9 cellular contexts compared by ENCODE assay signal in the genomic region with DNA sequence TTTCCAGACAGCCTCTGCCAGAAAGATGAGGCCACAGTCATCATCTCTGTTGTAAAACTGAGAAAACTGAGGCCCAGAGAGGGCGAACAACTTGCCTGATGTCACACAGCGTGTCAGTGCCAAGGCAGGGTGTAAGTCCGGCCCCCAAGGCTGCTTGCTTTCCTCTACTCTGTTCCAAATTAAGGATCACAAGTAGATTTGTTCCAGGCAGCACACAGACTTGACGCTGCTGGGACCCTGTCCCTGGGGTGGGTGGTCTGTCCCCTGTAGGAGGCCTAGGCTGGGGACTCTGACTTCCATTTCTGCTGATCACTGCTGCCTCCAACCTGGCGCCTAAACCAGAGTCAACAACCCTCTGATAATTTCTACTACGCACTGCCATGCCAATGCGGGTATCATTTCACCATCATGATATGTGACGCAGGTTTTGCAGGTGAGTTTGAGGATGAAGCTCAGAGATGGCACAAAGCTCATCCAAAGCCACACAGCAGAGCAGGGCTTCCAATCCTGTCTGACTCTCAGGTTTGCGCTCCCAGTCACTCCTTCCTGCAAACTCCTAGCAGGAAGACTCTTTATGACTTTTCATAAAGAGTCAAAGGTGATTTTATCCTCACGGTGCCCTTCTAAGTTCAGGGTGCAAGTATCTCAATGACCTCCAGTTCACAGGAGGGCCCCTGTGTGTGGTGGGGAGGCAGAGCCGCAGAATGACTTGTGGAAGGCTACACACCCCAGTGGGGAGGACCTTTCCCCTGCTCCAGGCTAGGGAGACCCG. TPM values are rescaled to one million over a fixed set of nuclear protein-coding genes. Genes with fewer than 3 reads are reported as not detected.
DNase-seq lines count a peak whose midpoint lies in the region; ATAC-seq, FAIRE-seq and TF ChIP-seq lines count a peak whose summit lies in the region.
"Had no signal": no experiment of that assay in that cellular context is flagged by ENCODE, and none has a peak within 500 bp of the region (broad histone marks: within the 10 kb centered on the region; RNA-seq: fewer than 3 reads in every experiment).

No MANE protein-coding gene starts in this region.

- peak overlapping the region; percentile 84 to 86 for H3K27ac ChIP-seq in liver (ENCODE audit: low read depth in 1 of 2, low read length in 2 of 2)
- peak overlapping the region; percentile 93 for H3K27ac ChIP-seq in stomach smooth muscle (ENCODE audit: low read length)

- FAIRE-seq in GM19239 (lab: Jason Lieb, UNC): no peak

- peak; percentile 53 for DNase-seq in activated CD4-positive, alpha-beta T cell treated with anti-CD3 and anti-CD28 coated beads for 48 hours
- no peak for DNase-seq in activated CD4-positive, alpha-beta T cell treated with anti-CD3 and anti-CD28 coated beads, Interleukin-2, amount 50 U/mL, for 1 hour
- DNase-seq in adipocyte (ENCODE audit: low read depth): no peak
- DNase-seq in GM19239 (ENCODE audit: insufficient read length, low spot score): no peak
- no peak for DNase-seq in NCI-H1105 (lab: John Stamatoyannopoulos, UW)
- DNase-seq in sciatic nerve (ENCODE audit: low spot score): no peak
- DNase-seq: AML-193 had no signal

- H3K9me3 ChIP-seq in adipocyte (ENCODE audit: control insufficient read depth, low read length) (no peaks in the 10 kb centered on the region), liver (ENCODE audit: control insufficient read depth in 4 of 4, low read length in 3 of 4) (no peaks in the 10 kb centered on the region), stomach smooth muscle (ENCODE audit: control insufficient read depth in 2 of 2, low read length in 2 of 2) (no peaks in the 10 kb centered on the region)

- no peak for TF ChIP-seq RAD21 in liver (IDR thresholded peaks at IDR 0.05)

- H3K4me3 ChIP-seq in adipocyte (ENCODE audit: low read length) (no peak overlapping the region), liver (ENCODE audit: low read depth in 1 of 3, low read length in 3 of 3) (no peak overlapping the region), stomach smooth muscle (ENCODE audit: low read length in 2 of 2) (no peak overlapping the region)

- H3K9ac ChIP-seq in adipocyte (ENCODE audit: low read length): peak overlapping the region; percentile 74
- H3K9ac ChIP-seq in liver (ENCODE audit: low read depth in 1 of 2, low read length in 2 of 2): peak overlapping the region; percentile 71 to 76
- H3K9ac ChIP-seq in stomach smooth muscle (ENCODE audit: low read length in 2 of 2): peak overlapping the region; percentile 54 to 73

- H3K4me1 ChIP-seq in adipocyte (ENCODE audit: control insufficient read depth, insufficient read depth, low read length): peaks cover 46% of the 10 kb centered on the region
- H3K4me1 ChIP-seq in liver (ENCODE audit: control insufficient read depth in 4 of 4, insufficient read depth in 4 of 4, low read length in 3 of 4): peaks cover 6 to 21% (median 13%) of the 10 kb centered on the region in 4 donors
- peaks cover 46% of the 10 kb centered on the region for H3K4me1 ChIP-seq in stomach smooth muscle (ENCODE audit: control insufficient read depth, insufficient read depth, low read length)

- 70% methylated on average over 12 of the region's 12 CpGs for WGBS in liver

- H3K27me3 ChIP-seq in adipocyte (replicated peaks; ENCODE audit: control insufficient read depth, insufficient read depth, low read length) (no peaks in the 10 kb centered on the region), liver (ENCODE audit: control insufficient read depth in 4 of 4, insufficient read depth in 4 of 4, low read length in 3 of 4) (no peaks in the 10 kb centered on the region), stomach smooth muscle (ENCODE audit: control insufficient read depth in 1 of 2, insufficient read depth in 2 of 2, low read length in 2 of 2) (no peaks in the 10 kb centered on the region)

- no peak for TF ChIP-seq CTCF in liver (IDR thresholded peaks at IDR 0.05; ENCODE audit: low read depth, low read length, missing input control)

- no peak for ATAC-seq in sciatic nerve

- intact Hi-C loops in sciatic nerve (cut with DNase I): no loop called here

- H3K36me3 ChIP-seq in adipocyte (ENCODE audit: control insufficient read depth, insufficient read depth, low read length, severe bottlenecking) (no peaks in the 10 kb centered on the region), liver (ENCODE audit: control insufficient read depth in 4 of 4, insufficient read depth in 3 of 4, low read depth in 1 of 4, low read length in 3 of 4) (no peaks in the 10 kb centered on the region), stomach smooth muscle (ENCODE audit: control insufficient read depth in 2 of 2, insufficient read depth in 2 of 2, low read length in 2 of 2) (no peaks in the 10 kb centered on the region)

TF ChIP-seq in liver, 16 proteins besides CTCF, POLR2A, EP300 and RAD21:
- no peak for TF ChIP-seq YY1 (IDR thresholded peaks at IDR 0.05)
- no peak for TF ChIP-seq TAF1 (conservative IDR thresholded peaks at IDR 0.05)
- TF ChIP-seq, protein P1, sequence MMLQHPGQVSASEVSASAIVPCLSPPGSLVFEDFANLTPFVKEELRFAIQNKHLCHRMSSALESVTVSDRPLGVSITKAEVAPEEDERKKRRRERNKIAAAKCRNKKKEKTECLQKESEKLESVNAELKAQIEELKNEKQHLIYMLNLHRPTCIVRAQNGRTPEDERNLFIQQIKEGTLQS (IDR thresholded peaks at IDR 0.05): no peak
- TF ChIP-seq SP1 (IDR thresholded peaks at IDR 0.05): no peak
- no peak for TF ChIP-seq EGR1 (IDR thresholded peaks at IDR 0.05; ENCODE audit: low read depth in 2 of 2)
- no peak for TF ChIP-seq MAX (IDR thresholded peaks at IDR 0.05)
- no peak for TF ChIP-seq NR2F2 (IDR thresholded peaks at IDR 0.05)
- no peak for TF ChIP-seq RXRA (IDR thresholded peaks at IDR 0.05)
- TF ChIP-seq, protein P2, sequence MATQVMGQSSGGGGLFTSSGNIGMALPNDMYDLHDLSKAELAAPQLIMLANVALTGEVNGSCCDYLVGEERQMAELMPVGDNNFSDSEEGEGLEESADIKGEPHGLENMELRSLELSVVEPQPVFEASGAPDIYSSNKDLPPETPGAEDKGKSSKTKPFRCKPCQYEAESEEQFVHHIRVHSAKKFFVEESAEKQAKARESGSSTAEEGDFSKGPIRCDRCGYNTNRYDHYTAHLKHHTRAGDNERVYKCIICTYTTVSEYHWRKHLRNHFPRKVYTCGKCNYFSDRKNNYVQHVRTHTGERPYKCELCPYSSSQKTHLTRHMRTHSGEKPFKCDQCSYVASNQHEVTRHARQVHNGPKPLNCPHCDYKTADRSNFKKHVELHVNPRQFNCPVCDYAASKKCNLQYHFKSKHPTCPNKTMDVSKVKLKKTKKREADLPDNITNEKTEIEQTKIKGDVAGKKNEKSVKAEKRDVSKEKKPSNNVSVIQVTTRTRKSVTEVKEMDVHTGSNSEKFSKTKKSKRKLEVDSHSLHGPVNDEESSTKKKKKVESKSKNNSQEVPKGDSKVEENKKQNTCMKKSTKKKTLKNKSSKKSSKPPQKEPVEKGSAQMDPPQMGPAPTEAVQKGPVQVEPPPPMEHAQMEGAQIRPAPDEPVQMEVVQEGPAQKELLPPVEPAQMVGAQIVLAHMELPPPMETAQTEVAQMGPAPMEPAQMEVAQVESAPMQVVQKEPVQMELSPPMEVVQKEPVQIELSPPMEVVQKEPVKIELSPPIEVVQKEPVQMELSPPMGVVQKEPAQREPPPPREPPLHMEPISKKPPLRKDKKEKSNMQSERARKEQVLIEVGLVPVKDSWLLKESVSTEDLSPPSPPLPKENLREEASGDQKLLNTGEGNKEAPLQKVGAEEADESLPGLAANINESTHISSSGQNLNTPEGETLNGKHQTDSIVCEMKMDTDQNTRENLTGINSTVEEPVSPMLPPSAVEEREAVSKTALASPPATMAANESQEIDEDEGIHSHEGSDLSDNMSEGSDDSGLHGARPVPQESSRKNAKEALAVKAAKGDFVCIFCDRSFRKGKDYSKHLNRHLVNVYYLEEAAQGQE (IDR thresholded peaks at IDR 0.05): no peak
- TF ChIP-seq HNF4G (IDR thresholded peaks at IDR 0.05): no peak
- no peak for TF ChIP-seq GABPA (IDR thresholded peaks at IDR 0.05 in 1 of 2, conservative IDR thresholded peaks at IDR 0.05 in 1 of 2)
- no peak for TF ChIP-seq JUND (IDR thresholded peaks at IDR 0.05)
- TF ChIP-seq FOXA2 (IDR thresholded peaks at IDR 0.05): no peak
- no peak for TF ChIP-seq HNF4A (conservative IDR thresholded peaks at IDR 0.05)
- TF ChIP-seq FOXA1 (IDR thresholded peaks at IDR 0.05): no peak

RNA-seq across cellular contexts. Expression of gene RALGDS, which starts 13.6 kb away (rescaled TPM):
- total RNA-seq in liver (10 to 100 TPM in 1 of 2 donors, 1 to 10 TPM in 1; 9.5 to 19.0 TPM), sciatic nerve (59.7 TPM)
- 1 to 10 TPM; 1.3 to 5.0 TPM for polyA plus RNA-seq in liver

RNA-seq across cellular contexts. Expression of gene GBGT1, which starts 29.1 kb away (rescaled TPM):
- 10 to 100 TPM in 1 of 2 donors, 1 to 10 TPM in 1; 3.4 to 25.7 TPM for total RNA-seq in liver
- 1 to 10 TPM in 1 of 2 donors, under 1 TPM in 1; 0.33 to 1.2 TPM for polyA plus RNA-seq in liver
- 23.2 TPM for total RNA-seq in sciatic nerve
